Comparison of ENCODE assay signal across 8 cellular contexts in genomic region chr14:60247994-60248696, GRCh38. TPM values are rescaled to one million over a fixed set of nuclear protein-coding genes. Genes with fewer than 3 reads are reported as not detected.
A peak's percentile ranks its signal among the peaks of the same experiment; 100 is the strongest.
DNase-seq lines count a peak whose midpoint lies in the region; TF ChIP-seq lines count a peak whose summit lies in the region.

No MANE protein-coding gene starts in this region.

- peak overlapping the region; percentile 91 for H3K9ac ChIP-seq in H9 (ENCODE audit: extremely low read depth, insufficient read length, low read length)

- DNase-seq in EH (ENCODE audit: low read depth) (peak; percentile 95), H9 (peak; percentile 95), M059J (ENCODE audit: low read depth) (peak; percentile 87), SJCRH30 (peak; percentile 88 to 93), germinal center (ENCODE audit: low spot score) (peak; percentile 88), substantia nigra (lab: John Stamatoyannopoulos, UW) (peak; percentile 26 to 97 (median 89))
- DNase-seq in activated naive CD4-positive, alpha-beta T cell treated with anti-CD3 and anti-CD28 coated beads, Interleukin-2, amount 10 ng/mL, durations not matched to agents 7 days and 5 days, result peak; percentile 88

- no peaks in the 10 kb centered on the region for H3K79me1 ChIP-seq in H9 (ENCODE audit: insufficient read depth, low read depth, low read length, poor library complexity, severe bottlenecking)

- H2BK120ac ChIP-seq in H9 (ENCODE audit: low read depth, low read length, poor library complexity, severe bottlenecking), result peak overlapping the region; percentile 85

- peak overlapping the region; percentile 85 for H4K91ac ChIP-seq in H9 (ENCODE audit: insufficient read length, low read depth, low read length)

- H3K27ac ChIP-seq in H9 (ENCODE audit: insufficient read length, low read depth, low read length), result peak overlapping the region; percentile 33
- H3K27ac ChIP-seq in SJCRH30, result peak overlapping the region; percentile 75
- peak overlapping the region; percentile 99 for H3K27ac ChIP-seq in neutrophil
- H3K27ac ChIP-seq in substantia nigra (ENCODE audit: low read depth, low read length, poor library complexity, severe bottlenecking), result peak overlapping the region; percentile 99

- H3K23ac ChIP-seq in H9 (ENCODE audit: insufficient read length, low read depth, low read length), result no peak overlapping the region

- H3K14ac ChIP-seq in H9 (ENCODE audit: insufficient read depth, low read length), result peak overlapping the region; percentile 97

- peak overlapping the region; percentile 4 for H2AK5ac ChIP-seq in H9 (ENCODE audit: insufficient read length, low read length)

- H3K4me1 Mint-ChIP-seq in H9, result peaks cover 55 to 57% of the 10 kb centered on the region in 2 experiments
- H3K4me1 Mint-ChIP-seq in activated naive CD4-positive, alpha-beta T cell treated with anti-CD3 and anti-CD28 coated beads, Interleukin-2, amount 10 ng/mL, durations not matched to agents 7 days and 5 days, result peaks cover 56% of the 10 kb centered on the region

- peak overlapping the region; percentile 97 for H3K18ac ChIP-seq in H9 (ENCODE audit: insufficient read length, low read depth, low read length)

- peaks cover 5% of the 10 kb centered on the region for H3K4me1 ChIP-seq in H9 (ENCODE audit: insufficient read depth, low read length)
- H3K4me1 ChIP-seq in SJCRH30, result no peaks in the 10 kb centered on the region
- peaks cover 50 to 52% of the 10 kb centered on the region in 2 experiments for H3K4me1 ChIP-seq in neutrophil (ENCODE audit: control insufficient read depth in 1 of 2, insufficient read depth in 1 of 2, low read depth in 1 of 2, low read length in 1 of 2)

- no peak overlapping the region for H4K8ac ChIP-seq in H9 (replicated peaks; ENCODE audit: insufficient read length, low read depth, low read length)

- H3K27me3 Mint-ChIP-seq in H9 (ENCODE audit: low read depth), result no peaks in the 10 kb centered on the region
- peaks cover 8% of the 10 kb centered on the region for H3K27me3 Mint-ChIP-seq in activated naive CD4-positive, alpha-beta T cell treated with anti-CD3 and anti-CD28 coated beads, Interleukin-2, amount 10 ng/mL, durations not matched to agents 7 days and 5 days

- no peak overlapping the region for H3T11ph ChIP-seq in H9 (ENCODE audit: low read length)

- H3K9me3 Mint-ChIP-seq in H9, result peaks cover 1 to 3% of the 10 kb centered on the region in 2 experiments; a peak in 3 of 5 replicates
- H3K9me3 Mint-ChIP-seq in activated naive CD4-positive, alpha-beta T cell treated with anti-CD3 and anti-CD28 coated beads, Interleukin-2, amount 10 ng/mL, durations not matched to agents 7 days and 5 days, result no peaks in the 10 kb centered on the region

- peak overlapping the region; percentile 71 for H2BK12ac ChIP-seq in H9 (ENCODE audit: insufficient read length, low read depth, low read length)

- peaks cover 18% of the 10 kb centered on the region; the same call in 1 of the 2 replicates for H3K79me2 ChIP-seq in H9 (ENCODE audit: insufficient read depth, low read length)

- no peak overlapping the region for H3K56ac ChIP-seq in H9 (ENCODE audit: insufficient read length, low read depth, low read length)

- H3K4me3 ChIP-seq in SJCRH30 (peak overlapping the region; percentile 72), neutrophil (ENCODE audit: low read depth in 1 of 2, low read length in 1 of 2) (peak overlapping the region; percentile 93 to 96)

- no peaks in the 10 kb centered on the region for H3K27me3 ChIP-seq in H9 (ENCODE audit: insufficient read depth, low read length)
- no peaks in the 10 kb centered on the region for H3K27me3 ChIP-seq in SJCRH30
- no peaks in the 10 kb centered on the region for H3K27me3 ChIP-seq in neutrophil

- H3K27ac Mint-ChIP-seq in H9, result peak overlapping the region; percentile 100
- peak overlapping the region; percentile 100 for H3K27ac Mint-ChIP-seq in activated naive CD4-positive, alpha-beta T cell treated with anti-CD3 and anti-CD28 coated beads, Interleukin-2, amount 10 ng/mL, durations not matched to agents 7 days and 5 days

- H4K20me1 ChIP-seq in H9 (ENCODE audit: control insufficient read depth, insufficient read depth, insufficient read length), result no peaks in the 10 kb centered on the region

- H3K36me3 Mint-ChIP-seq in H9 (ENCODE audit: insufficient read depth in 1 of 3, low read depth in 3 of 3), result peaks cover 0 to 2% (median 0%) of the 10 kb centered on the region in 3 experiments; a peak in 3 of 7 replicates
- peaks cover 13% of the 10 kb centered on the region for H3K36me3 Mint-ChIP-seq in activated naive CD4-positive, alpha-beta T cell treated with anti-CD3 and anti-CD28 coated beads, Interleukin-2, amount 10 ng/mL, durations not matched to agents 7 days and 5 days

- H3K4me2 ChIP-seq in H9 (ENCODE audit: insufficient read depth, insufficient read length, low read length), result peak overlapping the region; percentile 80

- peak overlapping the region; percentile 45 for H4K5ac ChIP-seq in H9 (ENCODE audit: insufficient read length, low read depth, low read length)

- no peak for TF ChIP-seq CTCF in H9 (conservative IDR thresholded peaks at IDR 0.05)
- TF ChIP-seq CTCF in neutrophil (IDR thresholded peaks at IDR 0.05), result peak; percentile 12

- peaks cover 12% of the 10 kb centered on the region for H3K23me2 ChIP-seq in H9 (ENCODE audit: insufficient read length, low read depth, low read length, poor library complexity, severe bottlenecking)

- H3K36me3 ChIP-seq in SJCRH30 (no peaks in the 10 kb centered on the region), neutrophil (no peaks in the 10 kb centered on the region)

- no peaks in the 10 kb centered on the region for H3K9me3 ChIP-seq in H9 (ENCODE audit: control insufficient read depth, low read depth, low read length)
- H3K9me3 ChIP-seq in SJCRH30 (replicated peaks), result no peaks in the 10 kb centered on the region
- no peaks in the 10 kb centered on the region for H3K9me3 ChIP-seq in neutrophil

- H2BK15ac ChIP-seq in H9 (ENCODE audit: low read depth, low read length), result no peak overlapping the region

- no peak overlapping the region for H2BK5ac ChIP-seq in H9 (ENCODE audit: insufficient read length, low read length)

- WGBS in H9 (ENCODE audit: extremely low coverage, insufficient read length, low lambda C conversion rate), result no CpG with 5 or more reads among the region's 27 CpGs

- H3K4me3 Mint-ChIP-seq in H9, result peak overlapping the region; percentile 84 to 93
- peak overlapping the region; percentile 93 for H3K4me3 Mint-ChIP-seq in activated naive CD4-positive, alpha-beta T cell treated with anti-CD3 and anti-CD28 coated beads, Interleukin-2, amount 10 ng/mL, durations not matched to agents 7 days and 5 days

- H3K4ac ChIP-seq in H9 (ENCODE audit: low read depth, low read length), result peak overlapping the region; percentile 59

- H2BK20ac ChIP-seq in H9 (ENCODE audit: low read depth, low read length, poor library complexity, severe bottlenecking), result no peak overlapping the region

- no peak overlapping the region for H2AFZ ChIP-seq in H9 (ENCODE audit: low read length)

- CTCF ChIA-PET in activated naive CD4-positive, alpha-beta T cell treated with anti-CD3 and anti-CD28 coated beads, Interleukin-2, amount 10 ng/mL, durations not matched to agents 7 days and 5 days (lab: Charles Lee), result interaction anchor here (1.4 to 1.8 kb wide), 2 partner anchors 64 to 102 kb away, joined by 4 read pairs; no protein-coding TSS in a partner anchor

RNA-seq across cellular contexts. Expression of gene PPM1A, which starts 0.9 kb away (rescaled TPM):
- 41.7 and 49.2 TPM in 2 replicates for total RNA-seq in H9 (2021)
- total RNA-seq in M059J (2014; rRNA removed; shearing (Covaris generic)), result 20.0 and 23.4 TPM in 2 replicates
- total RNA-seq in SJCRH30 (2014; rRNA removed; shearing (Covaris generic)), result 25.3 and 31.2 TPM in 2 replicates

Comparison
In these comparisons a context has a peak if more than half of its experiments do, and no peak if none do; other contexts are left out.
1. Peak in every context shown above with its lines: DNase-seq, H3K4me3 ChIP-seq and H3K27ac ChIP-seq.
2. H3K27ac ChIP-seq: peak in every context shown above with its lines; median percentile 99 in neutrophil; 99 in substantia nigra; 75 in SJCRH30; 33 in H9.